7 cellular contexts compared by ENCODE assay signal in genomic region chr18:13222371-13223281, GRCh38. TPM values are rescaled to one million over a fixed set of nuclear protein-coding genes. Genes with fewer than 3 reads are reported as not detected.
DNase-seq lines count a peak whose midpoint lies in the region; ATAC-seq, FAIRE-seq and TF ChIP-seq lines count a peak whose summit lies in the region.

No MANE protein-coding gene starts in this region.

- TF ChIP-seq CTCF in VCaP (conservative IDR thresholded peaks at IDR 0.05) (no peak), left lung (IDR thresholded peaks at IDR 0.05) (no peak), tibial artery (IDR thresholded peaks at IDR 0.05) (no peak)

- peaks cover 0 to 30% of the 10 kb centered on the region in 2 donors for H3K27me3 ChIP-seq in left lung
- H3K27me3 ChIP-seq in tibial artery = no peaks in the 10 kb centered on the region

- DNase-seq in NCI-H1417 treated with DMSO at 0.1 percent for 48 hours (lab: John Stamatoyannopoulos, UW) (peak; percentile 26), left lung (peak; percentile 65 to 84), tibial artery (peak; percentile 65 to 85), RCC 7860 (ENCODE audit: low spot score) (no peak), DMS53 treated with DMSO at 0.1 percent for 48 hours (lab: John Stamatoyannopoulos, UW; ENCODE audit: unreplicated experiment) (no peak)

- H3K36me3 ChIP-seq in left lung = no peaks in the 10 kb centered on the region
- H3K36me3 ChIP-seq in tibial artery = no peaks in the 10 kb centered on the region

- intact Hi-C loops in left lung (cut with DNase I) (no loop called here), tibial artery (cut with DNase I; ENCODE audit: low total_unique reads) (loop anchor here (5.0 kb wide), 2 partner anchors 215 to 505 kb away; partner anchors contain the start of genes FAM210A and RNMT)

- H3K4me3 ChIP-seq in left lung (no peak overlapping the region), tibial artery (peak overlapping the region; percentile 9 to 22)

- FAIRE-seq in RCC 7860 (lab: Jason Lieb, UNC) = no peak

- H3K4me1 ChIP-seq in left lung (peaks cover 18 to 62% of the 10 kb centered on the region in 2 donors), tibial artery (peaks cover 6 to 54% (median 44%) of the 10 kb centered on the region in 4 donors)

- ATAC-seq in left lung = peak; percentile 57
- ATAC-seq in HG03565 (IDR thresholded peaks at IDR 0.05; ENCODE audit: unreplicated experiment) = no peak

- H3K9me3 ChIP-seq in left lung (no peaks in the 10 kb centered on the region), tibial artery (no peaks in the 10 kb centered on the region)

- H3K27ac ChIP-seq in VCaP = peak overlapping the region; percentile 64
- H3K27ac ChIP-seq in left lung = peak overlapping the region; percentile 54 to 73
- peak overlapping the region; percentile 89 for H3K27ac ChIP-seq in tibial artery

RNA-seq across cellular contexts. Expression of gene LDLRAD4, which starts 4.1 kb away (rescaled TPM):
- 10 to 100 TPM; 22.6 to 26.6 TPM for total RNA-seq in left lung

Comparison
In these comparisons a context has a peak if more than half of its experiments do, and no peak if none do; other contexts are left out.
1. DNase-seq: peak in NCI-H1417 treated with DMSO at 0.1 percent for 48 hours (single experiment), left lung (2 of 2) and tibial artery (2 of 2); none in RCC 7860 (single experiment) and DMS53 treated with DMSO at 0.1 percent for 48 hours (single experiment).
2. H3K4me3 ChIP-seq: peak in tibial artery (2 of 2); none in left lung (0 of 2).
3. Peak in every context shown above with its lines, with median percentiles within 50 percentile points of each other: H3K27ac ChIP-seq.